In genomic region chr12:107145397-107145796, GRCh38 we compare ENCODE assay signal across 1 cellular context.
TF ChIP-seq lines count a peak whose summit lies in the region.

No MANE protein-coding gene starts in this region.

TF ChIP-seq in HepG2, 621 proteins besides CTCF, POLR2A, EP300 and RAD21:
- TF ChIP-seq ZNF33A (CRISPR knock-in tag; IDR thresholded peaks at IDR 0.05; ENCODE audit: borderline replicate concordance) (no peak), ZNF503 (CRISPR knock-in tag; IDR thresholded peaks at IDR 0.05) (no peak), HMG20B (CRISPR knock-in tag; conservative IDR thresholded peaks at IDR 0.05) (no peak), IKZF5 (CRISPR knock-in tag; IDR thresholded peaks at IDR 0.05) (no peak), PBX3 (CRISPR knock-in tag; IDR thresholded peaks at IDR 0.05; ENCODE audit: borderline replicate concordance) (no peak), ZNF20 (CRISPR knock-in tag; IDR thresholded peaks at IDR 0.05) (no peak), ZSCAN20 (CRISPR knock-in tag; IDR thresholded peaks at IDR 0.05; ENCODE audit: borderline replicate concordance) (no peak), ZNF549 (CRISPR knock-in tag; IDR thresholded peaks at IDR 0.05) (no peak), ZNF44 (CRISPR knock-in tag; IDR thresholded peaks at IDR 0.05) (no peak), HINFP (CRISPR knock-in tag; IDR thresholded peaks at IDR 0.05; ENCODE audit: low read depth) (no peak), SP2 (CRISPR knock-in tag; IDR thresholded peaks at IDR 0.05) (no peak), ZNF607 (CRISPR knock-in tag; IDR thresholded peaks at IDR 0.05; ENCODE audit: borderline replicate concordance) (no peak), ZFX (CRISPR knock-in tag; IDR thresholded peaks at IDR 0.05; ENCODE audit: low read depth) (no peak), DNMT1 (CRISPR knock-in tag; IDR thresholded peaks at IDR 0.05) (no peak), ZNF674 (CRISPR knock-in tag; IDR thresholded peaks at IDR 0.05; ENCODE audit: low read depth) (no peak), RFX3 (CRISPR knock-in tag; IDR thresholded peaks at IDR 0.05) (no peak), HHEX (CRISPR knock-in tag; IDR thresholded peaks at IDR 0.05) (no peak)
TF ChIP-seq in HepG2: peak in this region for 0.
